In genomic region chr2:43131051-43131889, GRCh38 we compare ENCODE assay signal across 8 cellular contexts.
A peak's percentile ranks its signal among the peaks of the same experiment; 100 is the strongest.
DNase-seq lines count a peak whose midpoint lies in the region; ATAC-seq lines count a peak whose summit lies in the region.

No MANE protein-coding gene starts in this region.

- H3K4me1 ChIP-seq in duodenal mucosa (ENCODE audit: control insufficient read depth in 1 of 2, insufficient read depth in 2 of 2, low read length in 2 of 2), result peaks cover 80 to 82% of the 10 kb centered on the region in 2 donors
- peaks cover 35% of the 10 kb centered on the region for H3K4me1 ChIP-seq in mesodermal cell (ENCODE audit: control insufficient read depth, insufficient read depth, low read length, poor library complexity, severe bottlenecking)

- H3K9me3 ChIP-seq in duodenal mucosa (ENCODE audit: control insufficient read depth in 1 of 2, low read length in 2 of 2) (no peaks in the 10 kb centered on the region), mesodermal cell (ENCODE audit: control insufficient read depth, low read length) (no peaks in the 10 kb centered on the region)

- H3K4me1 Mint-ChIP-seq in activated CD4-positive, alpha-beta memory T cell treated with anti-CD3 and anti-CD28 coated beads for 36 hours (ENCODE audit: low read depth), result peaks cover 88% of the 10 kb centered on the region

- H3K27ac ChIP-seq in duodenal mucosa (ENCODE audit: low read depth, low read length) (peak overlapping the region; percentile 63), mesodermal cell (ENCODE audit: low read depth, low read length, severe bottlenecking) (peak overlapping the region; percentile 41)

- in situ Hi-C loops in Caki2 (cut with HindIII; ENCODE audit: low pct_unique_long_range_greater_than_20kb, low sequenced_read_pairs), result no loop called here

- H3K36me3 ChIP-seq in duodenal mucosa (ENCODE audit: control insufficient read depth in 1 of 2, insufficient read depth in 2 of 2, low read length in 2 of 2) (no peaks in the 10 kb centered on the region), mesodermal cell (ENCODE audit: control insufficient read depth, insufficient read depth, low read length) (no peaks in the 10 kb centered on the region)

- no peaks in the 10 kb centered on the region for H3K27me3 Mint-ChIP-seq in activated CD4-positive, alpha-beta memory T cell treated with anti-CD3 and anti-CD28 coated beads for 36 hours

- POLR2A ChIA-PET in activated CD4-positive, alpha-beta memory T cell treated with anti-CD3 and anti-CD28 coated beads for 36 hours (lab: Charles Lee), result interaction anchor here (1.9 to 13.4 kb wide), 2 partner anchors 72 to 92 kb away, joined by 5 to 283 read pairs; partner anchors contain the start of gene ZFP36L2

- DNase-seq in Caki2 (ENCODE audit: low read depth) (peak; percentile 61), NCI-H226 (peak; percentile 87)
- peak; percentile 91 for DNase-seq in activated CD4-positive, alpha-beta memory T cell treated with anti-CD3 and anti-CD28 coated beads for 36 hours
- peak; percentile 52 to 61 for DNase-seq in stimulated activated CD8-positive, alpha-beta memory T cell treated with anti-CD3 and anti-CD28 coated beads, Interleukin-4, amount 100 ng/mL, for 4 hours (ENCODE audit: low read depth in 2 of 2, low spot score in 1 of 2)

- H3K4me3 ChIP-seq in duodenal mucosa (ENCODE audit: low read depth in 1 of 2, low read length in 2 of 2) (peak overlapping the region; percentile 31 to 36), mesodermal cell (ENCODE audit: extremely low read depth, insufficient read depth, low read length, poor library complexity, severe bottlenecking) (no peak overlapping the region)

- H3K9ac ChIP-seq in duodenal mucosa (ENCODE audit: low read depth in 1 of 2, low read length in 2 of 2), result peak overlapping the region; percentile 48 to 76

- ATAC-seq in GM21723 (IDR thresholded peaks at IDR 0.05; ENCODE audit: unreplicated experiment), result peak; percentile 46
- ATAC-seq in HG03045 (IDR thresholded peaks at IDR 0.05; ENCODE audit: unreplicated experiment), result no peak

- H3K36me3 Mint-ChIP-seq in activated CD4-positive, alpha-beta memory T cell treated with anti-CD3 and anti-CD28 coated beads for 36 hours, result no peaks in the 10 kb centered on the region

- peak overlapping the region; percentile 89 for H3K27ac Mint-ChIP-seq in activated CD4-positive, alpha-beta memory T cell treated with anti-CD3 and anti-CD28 coated beads for 36 hours

- CTCF ChIA-PET in activated CD4-positive, alpha-beta memory T cell treated with anti-CD3 and anti-CD28 coated beads for 36 hours (lab: Charles Lee), result interaction anchor here (0.5 to 17.8 kb wide), 14 partner anchors 9 to 411 kb away, joined by 3 to 419 read pairs (median 5); partner anchors contain the start of gene ZFP36L2

- intact Hi-C loops in activated CD4-positive, alpha-beta memory T cell treated with anti-CD3 and anti-CD28 coated beads for 36 hours (cut with micrococcal nuclease), result loop anchor here (1.0 to 5.0 kb wide), 11 partner anchors 28 to 770 kb away; partner anchors contain the start of gene COX7A2L

- WGBS in mesodermal cell (ENCODE audit: insufficient coverage in 2 of 2), 2 experiments, result 76 to 81% methylated on average over 14 to 16 of the region's 18 CpGs

- no peaks in the 10 kb centered on the region for H3K9me3 Mint-ChIP-seq in activated CD4-positive, alpha-beta memory T cell treated with anti-CD3 and anti-CD28 coated beads for 36 hours

- no peaks in the 10 kb centered on the region for H3K27me3 ChIP-seq in duodenal mucosa (ENCODE audit: control insufficient read depth in 1 of 2, insufficient read depth in 2 of 2, low read length in 2 of 2)

- peak overlapping the region; percentile 11 for H3K4me3 Mint-ChIP-seq in activated CD4-positive, alpha-beta memory T cell treated with anti-CD3 and anti-CD28 coated beads for 36 hours
